Comparison of ENCODE assay signal across 9 cellular contexts in genomic region chr2:72143441-72144356, GRCh38. TPM values are rescaled to one million over a fixed set of nuclear protein-coding genes. Genes with fewer than 3 reads are reported as not detected.
A peak's percentile ranks its signal among the peaks of the same experiment; 100 is the strongest.
DNase-seq lines count a peak whose midpoint lies in the region; ATAC-seq and TF ChIP-seq lines count a peak whose summit lies in the region.
"Had no signal": no experiment of that assay in that cellular context is flagged by ENCODE, and none has a peak within 500 bp of the region (broad histone marks: within the 10 kb centered on the region; RNA-seq: fewer than 3 reads in every experiment).

No MANE protein-coding gene starts in this region.

- DNase-seq in NCI-H2227 (lab: John Stamatoyannopoulos, UW; ENCODE audit: unreplicated experiment) (peak; percentile 31), NCI-H2227 treated with DMSO at 0.1 percent for 48 hours (lab: John Stamatoyannopoulos, UW) (no peak), dermis blood vessel endothelial cell (peak; percentile 14), mesenteric fat pad (ENCODE audit: low spot score) (peak; percentile 89), thoracic aorta (ENCODE audit: low spot score) (no peak), NCI-H1930 (lab: John Stamatoyannopoulos, UW) (no peak), SK-N-DZ (ENCODE audit: low spot score) (no peak)
- no peak for DNase-seq in stimulated activated CD4-positive, alpha-beta T cell treated with anti-CD3 and anti-CD28 coated beads, Interleukin-1b, Interleukin-23, amount 100 ng/mL, for 48 hours

- H3K27ac ChIP-seq in thoracic aorta = peak overlapping the region; percentile 73 to 80
- H3K27ac ChIP-seq: SJSA1 had no signal

- no peaks in the 10 kb centered on the region for H3K27me3 ChIP-seq in thoracic aorta (replicated peaks; ENCODE audit: insufficient read depth)

- H3K4me1 ChIP-seq in thoracic aorta (ENCODE audit: control insufficient read depth in 1 of 2, low read depth in 2 of 2) = peaks cover 47 to 82% of the 10 kb centered on the region in 2 donors

- H3K36me3 ChIP-seq in thoracic aorta = no peaks in the 10 kb centered on the region
- H3K36me3 ChIP-seq: SJSA1 had no signal

- no peak for TF ChIP-seq CTCF in thoracic aorta (IDR thresholded peaks at IDR 0.05)

- peak overlapping the region; percentile 83 for H3K4me3 ChIP-seq in thoracic aorta

- ATAC-seq in thoracic aorta (ENCODE audit: insufficient number of reproducible peaks, low FRiP score, low read depth) = peak; percentile 5

- H3K9me3 ChIP-seq in thoracic aorta = no peaks in the 10 kb centered on the region

RNA-seq across cellular contexts. Expression of gene CYP26B1, which starts 4.0 kb away (rescaled TPM):
- under 0.01 and 0.60 TPM in 2 replicates for total RNA-seq in dermis blood vessel endothelial cell
- total RNA-seq in mesenteric fat pad = 41.9 TPM
- 10 to 100 TPM in 1 of 2 donors, 1 to 10 TPM in 1; 6.0 to 20.8 TPM for total RNA-seq in thoracic aorta
- 0.13 TPM in 1 of 2 replicates, not detected in the other for polyA plus RNA-seq in SK-N-DZ (2014; cell fraction: cytosol; rRNA removed)
- 0.34 and 0.73 TPM in 2 replicates for polyA plus RNA-seq in SK-N-DZ (2014; cell fraction: nucleus; rRNA removed)

Comparison
In these comparisons a context has a peak if more than half of its experiments do, and no peak if none do; other contexts are left out.
1. DNase-seq: peak in NCI-H2227 (single experiment), dermis blood vessel endothelial cell (single experiment) and mesenteric fat pad (single experiment); none in NCI-H2227 treated with DMSO at 0.1 percent for 48 hours (single experiment), thoracic aorta (single experiment), NCI-H1930 (0 of 2), SK-N-DZ (single experiment) and stimulated activated CD4-positive, alpha-beta T cell treated with anti-CD3 and anti-CD28 coated beads, Interleukin-1b, Interleukin-23, amount 100 ng/mL, for 48 hours (single experiment).